22 cellular contexts compared by ENCODE assay signal in the genomic region with DNA sequence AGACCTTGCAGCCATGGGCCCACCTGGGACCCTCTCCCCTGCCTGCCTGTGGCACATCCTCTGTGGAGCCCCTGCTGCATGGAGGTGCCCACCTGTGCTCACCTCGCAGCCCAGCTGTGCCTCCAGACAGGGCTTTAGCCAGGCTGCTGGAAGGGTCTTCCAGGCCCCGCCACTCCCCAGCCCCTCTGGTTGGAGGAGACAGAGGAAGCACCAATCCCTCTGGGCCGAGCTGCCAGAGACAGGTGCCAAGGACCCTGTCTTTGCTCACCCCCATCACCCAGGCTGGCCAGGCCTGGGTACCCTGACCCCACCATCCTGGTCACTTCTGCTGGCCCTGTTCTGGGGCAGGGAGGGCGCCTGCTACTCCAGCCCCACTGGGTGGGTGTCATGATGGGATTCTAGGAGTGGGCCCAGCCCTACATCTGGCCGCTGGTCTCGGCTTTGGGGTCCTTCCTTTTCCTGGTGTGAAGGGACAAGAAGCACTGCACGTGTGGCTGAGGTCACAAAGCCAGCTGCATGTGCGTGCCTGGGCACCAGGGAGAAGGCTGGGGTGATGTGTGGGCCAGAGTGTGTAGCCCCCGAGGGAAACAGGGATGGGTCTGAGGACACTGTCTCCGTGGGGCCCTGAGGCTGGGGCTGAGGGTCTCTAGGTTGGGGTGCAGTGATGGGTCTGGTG. TPM values are rescaled to one million over a fixed set of nuclear protein-coding genes. Genes with fewer than 3 reads are reported as not detected.
A peak's percentile ranks its signal among the peaks of the same experiment; 100 is the strongest.
DNase-seq lines count a peak whose midpoint lies in the region; ATAC-seq and TF ChIP-seq lines count a peak whose summit lies in the region.
"Had no signal": no experiment of that assay in that cellular context is flagged by ENCODE, and none has a peak within 500 bp of the region (broad histone marks: within the 10 kb centered on the region; RNA-seq: fewer than 3 reads in every experiment).

No MANE protein-coding gene starts in this region.

- ATAC-seq in SK-N-SH treated with all-trans-retinoic acid at 6 μM for 48 hours (no peak), upper lobe of right lung (no peak)
- ATAC-seq: heart left ventricle had no signal

- H3K79me2 ChIP-seq in SK-N-SH (ENCODE audit: insufficient read depth) (no peaks in the 10 kb centered on the region), osteoblast (ENCODE audit: insufficient read depth, low read length) (no peaks in the 10 kb centered on the region)
- H3K79me2 ChIP-seq: parathyroid adenoma had no signal

- CTCF ChIA-PET in SK-N-SH (lab: Yijun Ruan, JAX), result interaction anchor here (0.7 to 0.8 kb wide), 2 partner anchors 28 to 43 kb away, joined by 3 read pairs; no protein-coding TSS in a partner anchor

- H3K4me3 ChIP-seq in SK-N-SH (ENCODE audit: low read depth in 2 of 2, low read length in 1 of 2) (no peak overlapping the region), osteoblast (ENCODE audit: insufficient read depth, low read length) (no peak overlapping the region), upper lobe of right lung (no peak overlapping the region), esophagus squamous epithelium (no peak overlapping the region)
- H3K4me3 ChIP-seq: colonic mucosa, heart left ventricle, stomach had no signal

- H3K36me3 ChIP-seq in SK-N-SH (replicated peaks in 1 of 2; ENCODE audit: control insufficient read depth in 1 of 2, insufficient read depth in 2 of 2, low read length in 1 of 2) (no peaks in the 10 kb centered on the region), osteoblast (ENCODE audit: insufficient read depth, low read length) (no peaks in the 10 kb centered on the region), upper lobe of right lung (no peaks in the 10 kb centered on the region), esophagus squamous epithelium (no peaks in the 10 kb centered on the region)
- H3K36me3 ChIP-seq: colonic mucosa, heart left ventricle, stomach had no signal

- H3K27ac ChIP-seq in SK-N-SH (ENCODE audit: low read depth in 2 of 2, low read length in 1 of 2), result no peak overlapping the region
- H3K27ac ChIP-seq in osteoblast (ENCODE audit: low read depth, low read length), result no peak overlapping the region
- no peak overlapping the region for H3K27ac ChIP-seq in upper lobe of right lung
- H3K27ac ChIP-seq in esophagus squamous epithelium, result no peak overlapping the region
- H3K27ac ChIP-seq: 22Rv1, colonic mucosa, heart left ventricle, parathyroid adenoma, stomach had no signal

- H3K4me1 ChIP-seq in SK-N-SH (ENCODE audit: control insufficient read depth in 1 of 2, insufficient read depth in 2 of 2, low read depth in 1 of 2, low read length in 1 of 2) (peaks cover 4 to 34% of the 10 kb centered on the region in 2 experiments; a peak in 3 of 4 replicates), osteoblast (ENCODE audit: insufficient read depth, low read length) (no peaks in the 10 kb centered on the region), upper lobe of right lung (peaks cover 6% of the 10 kb centered on the region), esophagus squamous epithelium (peaks cover 14 to 20% (median 17%) of the 10 kb centered on the region in 3 donors)

- H3K9me3 Mint-ChIP-seq in endothelial cell (ENCODE audit: unreplicated experiment), result no peaks in the 10 kb centered on the region
- H3K9me3 Mint-ChIP-seq: type B pancreatic cell had no signal

- DNase-seq in SK-N-SH, result peak; percentile 27
- peak; percentile 15 for DNase-seq in GM10266 (ENCODE audit: extremely low spot score)
- DNase-seq in endothelial cell (ENCODE audit: low spot score), result peak; percentile 3
- peak; percentile 72 for DNase-seq in osteoblast (ENCODE audit: insufficient read length, low spot score, missing footprints)
- DNase-seq in upper lobe of right lung, result no peak
- DNase-seq in esophagus squamous epithelium (lab: John Stamatoyannopoulos, UW), result no peak
- no peak for DNase-seq in epidermal melanocyte (ENCODE audit: insufficient read length, low spot score)
- DNase-seq: activated gamma-delta T cell, AML-193, NCI-H1417, NCI-H510A treated with DMSO at 0.1 percent for 48 hours, stomach, SW 1271 had no signal

- POLR2A ChIA-PET in SK-N-SH (lab: Yijun Ruan, JAX), result no interaction called here

- H3K36me3 Mint-ChIP-seq in endothelial cell (ENCODE audit: low read depth, unreplicated experiment), result peaks cover 4% of the 10 kb centered on the region
- H3K36me3 Mint-ChIP-seq: type B pancreatic cell had no signal

- no peak for TF ChIP-seq CTCF in SK-N-SH (IDR thresholded peaks at IDR 0.05)
- no peak for TF ChIP-seq CTCF in GM10266 (IDR thresholded peaks at IDR 0.05; ENCODE audit: control insufficient read depth, insufficient read depth, low read depth, missing control alignments)
- TF ChIP-seq CTCF in endothelial cell (IDR thresholded peaks at IDR 0.05; ENCODE audit: unreplicated experiment), result no peak
- no peak for TF ChIP-seq CTCF in osteoblast (IDR thresholded peaks at IDR 0.05; ENCODE audit: extremely low read depth, low read depth, low read length)
- TF ChIP-seq CTCF in upper lobe of right lung (IDR thresholded peaks at IDR 0.05), result no peak
- no peak for TF ChIP-seq CTCF in esophagus squamous epithelium (IDR thresholded peaks at IDR 0.05)

- TF ChIP-seq POLR2A in esophagus squamous epithelium (IDR thresholded peaks at IDR 0.05), result no peak

- no peak overlapping the region for H3K4me2 ChIP-seq in SK-N-SH
- H3K4me2 ChIP-seq in osteoblast (ENCODE audit: insufficient read depth, low read length), result no peak overlapping the region

- H2AFZ ChIP-seq in SK-N-SH (ENCODE audit: low read depth), result no peak overlapping the region
- no peak overlapping the region for H2AFZ ChIP-seq in osteoblast (ENCODE audit: low read length)
- H2AFZ ChIP-seq: parathyroid adenoma had no signal

- no peaks in the 10 kb centered on the region for H3K27me3 ChIP-seq in SK-N-SH (ENCODE audit: insufficient read depth)
- peaks cover 36% of the 10 kb centered on the region for H3K27me3 ChIP-seq in osteoblast (ENCODE audit: insufficient read depth, low read length)
- H3K27me3 ChIP-seq in upper lobe of right lung, result peaks cover 22% of the 10 kb centered on the region
- H3K27me3 ChIP-seq in esophagus squamous epithelium, result peaks cover 4 to 46% (median 6%) of the 10 kb centered on the region in 4 donors

- no peak for TF ChIP-seq RAD21 in SK-N-SH (IDR thresholded peaks at IDR 0.05; ENCODE audit: low read length)

- 73% methylated on average over 7 of the region's 10 CpGs for WGBS in SK-N-SH (ENCODE audit: low lambda C conversion rate)
- whole genome bisulfite sequencing in esophagus squamous epithelium, 2 donors, result 90 to 93% methylated on average over 3 to 7 of the region's 10 CpGs

- no peaks in the 10 kb centered on the region for H3F3A ChIP-seq in SK-N-SH (replicated peaks; ENCODE audit: insufficient read depth)

- H4K20me1 ChIP-seq in SK-N-SH (ENCODE audit: insufficient read depth), result no peaks in the 10 kb centered on the region
- no peaks in the 10 kb centered on the region for H4K20me1 ChIP-seq in osteoblast (ENCODE audit: insufficient read depth, low read length)

- no peak for TF ChIP-seq EP300 in SK-N-SH (IDR thresholded peaks at IDR 0.05; ENCODE audit: borderline replicate concordance in 1 of 2, low read depth in 1 of 2, low read length in 1 of 2)

- H3K4me3 Mint-ChIP-seq in endothelial cell (ENCODE audit: unreplicated experiment), result no peak overlapping the region
- H3K4me3 Mint-ChIP-seq: type B pancreatic cell had no signal

- H3K9ac ChIP-seq in SK-N-SH, result no peak overlapping the region
- H3K9ac ChIP-seq: parathyroid adenoma had no signal

- H3K27me3 Mint-ChIP-seq in endothelial cell (ENCODE audit: unreplicated experiment), result peaks cover 10% of the 10 kb centered on the region

- intact Hi-C loops in upper lobe of right lung (cut with DNase I) (no loop called here), esophagus squamous epithelium (cut with DNase I) (no loop called here)

- H3K9me3 ChIP-seq in SK-N-SH (no peaks in the 10 kb centered on the region), osteoblast (ENCODE audit: low read depth, low read length) (no peaks in the 10 kb centered on the region), upper lobe of right lung (no peaks in the 10 kb centered on the region), esophagus squamous epithelium (no peaks in the 10 kb centered on the region)
- H3K9me3 ChIP-seq: Caco-2, colonic mucosa, heart left ventricle, stomach had no signal

- no peaks in the 10 kb centered on the region for H3K9me2 ChIP-seq in SK-N-SH

- no peaks in the 10 kb centered on the region for H3K4me1 Mint-ChIP-seq in endothelial cell (ENCODE audit: unreplicated experiment)

- no peak overlapping the region for H3K27ac Mint-ChIP-seq in endothelial cell (ENCODE audit: unreplicated experiment)
- H3K27ac Mint-ChIP-seq: type B pancreatic cell had no signal

TF ChIP-seq in SK-N-SH, 30 proteins besides CTCF, POLR2A, EP300 and RAD21 (continues in another document):
- no peak for TF ChIP-seq SIN3A (IDR thresholded peaks at IDR 0.05; ENCODE audit: borderline replicate concordance, low read depth, low read length)
- no peak for TF ChIP-seq FOXJ3 (CRISPR knock-in tag; IDR thresholded peaks at IDR 0.05)
- no peak for TF ChIP-seq NRF1 (IDR thresholded peaks at IDR 0.05; ENCODE audit: low read depth, low read length)
- no peak for TF ChIP-seq MEF2A (IDR thresholded peaks at IDR 0.05; ENCODE audit: borderline replicate concordance, low read depth)

RNA-seq across cellular contexts. Expression of a gene that starts 9.3 kb away (rescaled TPM):
- polyA plus RNA-seq in SK-N-SH (2012; rRNA removed), result 0.05 TPM in 1 of 2 replicates, not detected in the other
- 0.03 and 0.07 TPM in 2 replicates for polyA plus RNA-seq in SK-N-SH (2012; cell fraction: cytosol; rRNA removed)
- polyA plus RNA-seq in SK-N-SH (2012; cell fraction: nucleus; rRNA removed), result 0.54 and 0.62 TPM in 2 replicates
- total RNA-seq in endothelial cell (ENCODE audit: unreplicated experiment) (0.33 TPM), osteoblast (not detected in 2 replicates), upper lobe of right lung (0.23 TPM), esophagus squamous epithelium (not detected)

RNA-seq across cellular contexts. Expression of a gene that starts 23.0 kb away (rescaled TPM):
- 0.10 and 0.15 TPM in 2 replicates for polyA plus RNA-seq in SK-N-SH (2012; rRNA removed)
- polyA plus RNA-seq in SK-N-SH (2012; cell fraction: cytosol; rRNA removed), result 0.04 TPM in 1 of 2 replicates, not detected in the other
- polyA plus RNA-seq in SK-N-SH (2012; cell fraction: nucleus; rRNA removed), result 0.74 and 1.0 TPM in 2 replicates
- total RNA-seq in endothelial cell (ENCODE audit: unreplicated experiment) (not detected), osteoblast (0.29 and 0.36 TPM in 2 replicates), upper lobe of right lung (not detected), esophagus squamous epithelium (under 1 TPM in 1 of 4 donors, not detected in 3; 0.38 TPM)
- total RNA-seq: lung microvascular endothelial cell, skeletal muscle tissue had no signal
- polyA plus RNA-seq: heart left ventricle, stomach had no signal

RNA-seq across cellular contexts. Expression of a gene that starts 59.0 kb away (rescaled TPM):
- not detected in 2 replicates for polyA plus RNA-seq in SK-N-SH (2012; rRNA removed)
- not detected in 2 replicates for polyA plus RNA-seq in SK-N-SH (2012; cell fraction: cytosol; rRNA removed)
- polyA plus RNA-seq in SK-N-SH (2012; cell fraction: nucleus; rRNA removed), result not detected in 2 replicates
- not detected for total RNA-seq in endothelial cell (ENCODE audit: unreplicated experiment)
- not detected in 2 replicates for total RNA-seq in osteoblast
- 1.8 TPM for total RNA-seq in upper lobe of right lung
- total RNA-seq in esophagus squamous epithelium, result 1 to 10 TPM; 1.2 to 2.5 (median 1.5) TPM
- total RNA-seq: Caco-2, lung microvascular endothelial cell, skeletal muscle tissue had no signal

Comparison
In these comparisons a context has a peak if more than half of its experiments do, and no peak if none do; other contexts are left out.
1. DNase-seq: peak in SK-N-SH (single experiment), GM10266 (single experiment), endothelial cell (single experiment) and osteoblast (single experiment); none in upper lobe of right lung (single experiment), esophagus squamous epithelium (single experiment) and epidermal melanocyte (single experiment).